Comparison of ENCODE assay signal across 9 cellular contexts in genomic region chr10:124648131-124648475, GRCh38.
DNase-seq lines count a peak whose midpoint lies in the region; ATAC-seq, FAIRE-seq and TF ChIP-seq lines count a peak whose summit lies in the region.
"Had no signal": no experiment of that assay in that cellular context is flagged by ENCODE, and none has a peak within 500 bp of the region (broad histone marks: within the 10 kb centered on the region; RNA-seq: fewer than 3 reads in every experiment).

No MANE protein-coding gene starts in this region.

- no peak for TF ChIP-seq EP300 in gastroesophageal sphincter (IDR thresholded peaks at IDR 0.05)

- POLR2A ChIA-PET in HCT116 (lab: Charles Lee) = no interaction called here
- POLR2A ChIA-PET in WTC11 (lab: Charles Lee) = interaction anchor here (0.6 to 1.1 kb wide), 2 partner anchors 194 to 957 kb away, joined by 3 read pairs; no protein-coding TSS in a partner anchor

- no peaks in the 10 kb centered on the region for H4K20me1 ChIP-seq in HCT116 (ENCODE audit: insufficient read depth)

- intact Hi-C loops in HCT116 (cut with micrococcal nuclease) = loop anchor here (5.0 kb wide), 1 partner anchor 94 kb away; the partner anchor contains the start of gene FAM53B

- ATAC-seq in HCT116 (no peak), WTC11 (no peak), gastroesophageal sphincter (no peak)

- H3K9me3 ChIP-seq in HCT116 (ENCODE audit: control insufficient read depth in 1 of 2, insufficient read depth in 1 of 2, low read depth in 1 of 2, low read length in 2 of 2) (no peaks in the 10 kb centered on the region), gastroesophageal sphincter (no peaks in the 10 kb centered on the region), small intestine (ENCODE audit: control insufficient read depth, low read depth) (no peaks in the 10 kb centered on the region)

- no peak overlapping the region for H3K4me3 Mint-ChIP-seq in WTC11

- H3K27ac ChIP-seq in HCT116 (ENCODE audit: low read depth, low read length) = peak overlapping the region; percentile 2; the same call in 1 of the 2 replicates
- peak overlapping the region in 3 of 4 donors; percentile 56 to 73 (median 72) for H3K27ac ChIP-seq in gastroesophageal sphincter
- H3K27ac ChIP-seq in small intestine (ENCODE audit: low read depth in 1 of 2, low read length in 1 of 2) = peak overlapping the region; percentile 79 to 85

- no peak for DNase-seq in HCT116 (ENCODE audit: low read depth, low spot score)
- no peak for DNase-seq in WTC11 (ENCODE audit: low spot score)
- DNase-seq in small intestine = no peak
- no peak for DNase-seq in putamen (ENCODE audit: low spot score)
- DNase-seq in NOMO-1 treated with DMSO at 0.1 percent for 48 hours (lab: John Stamatoyannopoulos, UW; ENCODE audit: unreplicated experiment) = no peak
- DNase-seq in activated CD4-positive, alpha-beta T cell treated with anti-CD3 and anti-CD28 coated beads for 48 hours = no peak
- no peak for DNase-seq in NCI-H510A treated with DMSO at 0.1 percent for 48 hours (lab: John Stamatoyannopoulos, UW)
- DNase-seq: NCI-H2171 had no signal

- H3K27me3 ChIP-seq in HCT116 (ENCODE audit: insufficient read depth, low read length) = no peaks in the 10 kb centered on the region
- no peaks in the 10 kb centered on the region for H3K27me3 ChIP-seq in gastroesophageal sphincter
- H3K27me3 ChIP-seq in small intestine (ENCODE audit: control insufficient read depth in 2 of 2, insufficient read depth in 2 of 2, low read length in 2 of 2) = no peaks in the 10 kb centered on the region

- H3K4me3 ChIP-seq in HCT116 (replicated peaks in 1 of 2; ENCODE audit: low read depth in 1 of 2, low read length in 2 of 2) (no peak overlapping the region), gastroesophageal sphincter (no peak overlapping the region), small intestine (ENCODE audit: low read depth in 1 of 2, low read length in 2 of 2) (no peak overlapping the region)

- 85% methylated on average over 2 of the region's 7 CpGs; no CpG with 5 or more reads in 1 of the 2 donors for WGBS in gastroesophageal sphincter (ENCODE audit: low coverage in 1 of 2), 2 donors
- whole genome bisulfite sequencing in small intestine, 3 donors = 54 to 72% (median 57%) methylated on average over 5 to 7 of the region's 7 CpGs

- no peak overlapping the region for H2AFZ ChIP-seq in HCT116 (ENCODE audit: low read depth, low read length, poor library complexity, severe bottlenecking)

- peak overlapping the region; percentile 49 for H3K4me2 ChIP-seq in HCT116 (ENCODE audit: low read length)

- no peaks in the 10 kb centered on the region for H3K9me3 Mint-ChIP-seq in WTC11

- CTCF ChIA-PET in HCT116 (lab: Charles Lee) = interaction anchor here (1.0 to 1.3 kb wide), 2 partner anchors 93 to 97 kb away, joined by 4 to 5 read pairs; no protein-coding TSS in a partner anchor
- CTCF ChIA-PET in WTC11 (lab: Charles Lee) = interaction anchor here (1.0 to 5.9 kb wide), 6 partner anchors 17 to 93 kb away, joined by 3 to 57 read pairs (median 6); no protein-coding TSS in a partner anchor

- H3K9ac ChIP-seq in HCT116 (ENCODE audit: low read length) = no peak overlapping the region

- BruUV-seq in HCT116 (replicated peaks; lab: Mats Ljungman, UMichigan) = no TSS peak

- H3K36me3 ChIP-seq in HCT116 (ENCODE audit: control insufficient read depth in 1 of 2, insufficient read depth in 2 of 2, low read length in 2 of 2) = no peaks in the 10 kb centered on the region
- no peaks in the 10 kb centered on the region for H3K36me3 ChIP-seq in gastroesophageal sphincter
- no peaks in the 10 kb centered on the region for H3K36me3 ChIP-seq in small intestine (ENCODE audit: control insufficient read depth in 2 of 2, insufficient read depth in 2 of 2, low read length in 2 of 2)

- H3K4me1 ChIP-seq in HCT116 (ENCODE audit: control insufficient read depth in 1 of 2, insufficient read depth in 2 of 2, low read length in 2 of 2) (peaks cover 6 to 20% of the 10 kb centered on the region in 2 experiments; a peak in 3 of 4 replicates), gastroesophageal sphincter (peaks cover 0 to 93% (median 34%) of the 10 kb centered on the region in 3 donors), small intestine (ENCODE audit: control insufficient read depth in 2 of 2, insufficient read depth in 1 of 2, low read depth in 1 of 2, low read length in 1 of 2) (peaks cover 25 to 45% of the 10 kb centered on the region in 2 donors)

- no peak for TF ChIP-seq POLR2A in HCT116 (IDR thresholded peaks at IDR 0.05; ENCODE audit: borderline replicate concordance, extremely low read depth, insufficient read depth, insufficient read length)
- no peak for TF ChIP-seq POLR2A in gastroesophageal sphincter (IDR thresholded peaks at IDR 0.05)

- H3K27me3 Mint-ChIP-seq in WTC11 (ENCODE audit: low read depth) = no peaks in the 10 kb centered on the region

- TF ChIP-seq CTCF in HCT116 (IDR thresholded peaks at IDR 0.05 in 2 of 3, conservative IDR thresholded peaks at IDR 0.05 in 1 of 3; ENCODE audit: borderline replicate concordance in 1 of 3, insufficient read depth in 1 of 3, low read depth in 2 of 3, low read length in 2 of 3) (no peak), WTC11 (IDR thresholded peaks at IDR 0.05) (no peak), gastroesophageal sphincter (IDR thresholded peaks at IDR 0.05) (no peak)

- 0 out of 2 replicates have a peak overlapping the region, but pooled peaks have one; percentile 30 for H3K27ac Mint-ChIP-seq in WTC11

- H3K4me1 Mint-ChIP-seq in WTC11 = peaks cover 43% of the 10 kb centered on the region

- H3K9me2 ChIP-seq in HCT116 (ENCODE audit: insufficient read depth) = no peaks in the 10 kb centered on the region

- no peaks in the 10 kb centered on the region; the same call in 1 of the 2 replicates for H3K79me2 ChIP-seq in HCT116 (ENCODE audit: insufficient read depth, low read length)

- FAIRE-seq in small intestine (lab: Jason Lieb, UNC) = no peak

- H3K36me3 Mint-ChIP-seq in WTC11 = no peaks in the 10 kb centered on the region

- RAD21 ChIA-PET in HCT116 (lab: Charles Lee; ENCODE audit: low non-redundant PET in 1 of 2, low total read pairs in 2 of 2, uncharacterized antibody in 2 of 2, unreplicated experiment in 2 of 2) = no interaction called here

- no peak for TF ChIP-seq RAD21 in HCT116 (IDR thresholded peaks at IDR 0.05; ENCODE audit: low read depth)

TF ChIP-seq in HCT116, 20 proteins besides CTCF, POLR2A, EP300 and RAD21 (continues in another document):
- TF ChIP-seq EZH2phosphoT487 (IDR thresholded peaks at IDR 0.05; ENCODE audit: borderline replicate concordance) (no peak), CEBPB (IDR thresholded peaks at IDR 0.05; ENCODE audit: low read depth) (no peak), JUND (IDR thresholded peaks at IDR 0.05) (no peak), FOSL1 (IDR thresholded peaks at IDR 0.05; ENCODE audit: low read depth) (no peak), ATF3 (IDR thresholded peaks at IDR 0.05) (no peak), MAX (IDR thresholded peaks at IDR 0.05) (no peak)

TF ChIP-seq in WTC11, 78 proteins besides CTCF, POLR2A, EP300 and RAD21:
- TF ChIP-seq E2F4 (CRISPR knock-in tag; IDR thresholded peaks at IDR 0.05; ENCODE audit: borderline replicate concordance, low read depth) = no peak
- TF ChIP-seq E2F5 (CRISPR knock-in tag; IDR thresholded peaks at IDR 0.05) = no peak

Comparison
In these comparisons a context has a peak if more than half of its experiments do, and no peak if none do; other contexts are left out.
1. H3K27ac ChIP-seq: peak in every context shown above with its lines; median percentile 82 in small intestine; 72 in gastroesophageal sphincter; 2 in HCT116.